ENCODE assay signal across 8 cellular contexts in the genomic region with DNA sequence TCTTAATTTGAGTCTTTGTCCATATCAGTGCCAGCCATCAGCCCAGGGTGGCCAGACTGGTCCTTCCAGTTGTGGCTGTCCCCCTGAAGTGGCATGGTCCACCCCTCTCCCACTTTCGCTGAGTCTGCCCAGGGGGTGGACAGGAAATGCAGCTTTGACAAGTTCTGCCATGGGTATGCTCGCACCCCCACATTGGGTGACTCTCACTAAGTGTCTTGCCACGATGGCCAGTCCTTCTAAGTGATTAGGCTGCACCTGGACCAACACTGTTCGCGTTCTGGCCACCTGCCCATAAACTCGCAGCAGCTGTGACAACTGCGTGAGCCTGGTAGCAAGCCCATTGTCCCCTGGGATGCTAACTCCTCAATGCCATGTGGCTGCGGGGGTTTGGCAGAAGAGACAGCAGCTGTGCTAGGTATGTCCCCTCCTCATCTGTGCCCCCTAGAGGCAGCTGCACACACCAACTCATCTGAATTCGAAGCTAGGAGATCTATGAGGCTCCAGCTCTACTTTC. TPM values are rescaled to one million over a fixed set of nuclear protein-coding genes. Genes with fewer than 3 reads are reported as not detected.
DNase-seq lines count a peak whose midpoint lies in the region; ATAC-seq, FAIRE-seq and TF ChIP-seq lines count a peak whose summit lies in the region.

No MANE protein-coding gene starts in this region.

- H3K9me3 Mint-ChIP-seq in activated CD8-positive, alpha-beta T cell treated with anti-CD3 and anti-CD28 coated beads for 36 hours = no peaks in the 10 kb centered on the region
- no peaks in the 10 kb centered on the region for H3K9me3 Mint-ChIP-seq in activated CD8-positive, alpha-beta T cell treated with anti-CD3 and anti-CD28 coated beads, Interleukin-2, amount 10 ng/mL, durations not matched to agents 7 days and 5 days (ENCODE audit: insufficient read depth)

- H3K27me3 Mint-ChIP-seq in activated CD8-positive, alpha-beta T cell treated with anti-CD3 and anti-CD28 coated beads for 36 hours = peaks cover 10% of the 10 kb centered on the region
- no peaks in the 10 kb centered on the region for H3K27me3 Mint-ChIP-seq in activated CD8-positive, alpha-beta T cell treated with anti-CD3 and anti-CD28 coated beads, Interleukin-2, amount 10 ng/mL, durations not matched to agents 7 days and 5 days (ENCODE audit: low read depth)

- no peaks in the 10 kb centered on the region for H3K4me1 Mint-ChIP-seq in activated CD8-positive, alpha-beta T cell treated with anti-CD3 and anti-CD28 coated beads for 36 hours (ENCODE audit: low read depth)
- H3K4me1 Mint-ChIP-seq in activated CD8-positive, alpha-beta T cell treated with anti-CD3 and anti-CD28 coated beads, Interleukin-2, amount 10 ng/mL, durations not matched to agents 7 days and 5 days (ENCODE audit: low read depth) = no peaks in the 10 kb centered on the region

- H3K4me3 Mint-ChIP-seq in activated CD8-positive, alpha-beta T cell treated with anti-CD3 and anti-CD28 coated beads for 36 hours = no peak overlapping the region
- no peak overlapping the region for H3K4me3 Mint-ChIP-seq in activated CD8-positive, alpha-beta T cell treated with anti-CD3 and anti-CD28 coated beads, Interleukin-2, amount 10 ng/mL, durations not matched to agents 7 days and 5 days

- 21 to 57% (median 32%) methylated on average over 9 of the region's 9 CpGs for WGBS in small intestine, 3 donors

- peaks cover 0 to 3% of the 10 kb centered on the region in 2 donors for H3K4me1 ChIP-seq in small intestine (ENCODE audit: control insufficient read depth in 2 of 2, insufficient read depth in 1 of 2, low read depth in 1 of 2, low read length in 1 of 2)

- no peak overlapping the region for H3K27ac ChIP-seq in small intestine (ENCODE audit: low read depth in 1 of 2, low read length in 1 of 2)

- intact Hi-C loops in activated CD8-positive, alpha-beta T cell treated with anti-CD3 and anti-CD28 coated beads for 36 hours (cut with micrococcal nuclease) = no loop called here

- CTCF ChIA-PET in activated CD8-positive, alpha-beta T cell treated with anti-CD3 and anti-CD28 coated beads for 36 hours (lab: Charles Lee) = no interaction called here
- CTCF ChIA-PET in activated CD8-positive, alpha-beta T cell treated with anti-CD3 and anti-CD28 coated beads, Interleukin-2, amount 10 ng/mL, durations not matched to agents 7 days and 5 days (lab: Charles Lee) = no interaction called here

- H3K4me3 ChIP-seq in epithelial cell of proximal tubule (ENCODE audit: low read depth, low read length) (no peak overlapping the region), small intestine (ENCODE audit: low read depth in 1 of 2, low read length in 2 of 2) (no peak overlapping the region)

- H3K36me3 ChIP-seq in small intestine (ENCODE audit: control insufficient read depth in 2 of 2, insufficient read depth in 2 of 2, low read length in 2 of 2) = no peaks in the 10 kb centered on the region

- POLR2A ChIA-PET in activated CD8-positive, alpha-beta T cell treated with anti-CD3 and anti-CD28 coated beads for 36 hours (lab: Charles Lee) = no interaction called here
- POLR2A ChIA-PET in activated CD8-positive, alpha-beta T cell treated with anti-CD3 and anti-CD28 coated beads, Interleukin-2, amount 10 ng/mL, durations not matched to agents 7 days and 5 days (lab: Charles Lee) = no interaction called here

- peak; percentile 8 for TF ChIP-seq CTCF in activated CD8-positive, alpha-beta T cell treated with anti-CD3 and anti-CD28 coated beads for 36 hours (IDR thresholded peaks at IDR 0.05)
- peak; percentile 57 for TF ChIP-seq CTCF in epithelial cell of proximal tubule (conservative IDR thresholded peaks at IDR 0.05; ENCODE audit: low read depth, low read length)

- H3K27ac Mint-ChIP-seq in activated CD8-positive, alpha-beta T cell treated with anti-CD3 and anti-CD28 coated beads for 36 hours = no peak overlapping the region
- no peak overlapping the region for H3K27ac Mint-ChIP-seq in activated CD8-positive, alpha-beta T cell treated with anti-CD3 and anti-CD28 coated beads, Interleukin-2, amount 10 ng/mL, durations not matched to agents 7 days and 5 days

- no peak for DNase-seq in activated CD8-positive, alpha-beta T cell treated with anti-CD3 and anti-CD28 coated beads for 36 hours
- no peak for DNase-seq in activated CD8-positive, alpha-beta T cell treated with anti-CD3 and anti-CD28 coated beads, Interleukin-2, amount 10 ng/mL, durations not matched to agents 7 days and 5 days
- DNase-seq in NCI-H510A treated with DMSO at 0.1 percent for 48 hours (lab: John Stamatoyannopoulos, UW) (peak; percentile 95), epithelial cell of proximal tubule (ENCODE audit: low read depth) (no peak), small intestine (peak; percentile 26), NCI-H2227 treated with DMSO at 0.1 percent for 48 hours (lab: John Stamatoyannopoulos, UW) (no peak)

- FAIRE-seq in small intestine (lab: Jason Lieb, UNC) = no peak

- no peak for ATAC-seq in activated CD8-positive, alpha-beta T cell treated with anti-CD3 and anti-CD28 coated beads for 36 hours
- no peak for ATAC-seq in activated CD8-positive, alpha-beta T cell treated with anti-CD3 and anti-CD28 coated beads, Interleukin-2, amount 10 ng/mL, durations not matched to agents 7 days and 5 days
- ATAC-seq in HG03135 (IDR thresholded peaks at IDR 0.05; ENCODE audit: unreplicated experiment) (peak; percentile 67), GM21737 (IDR thresholded peaks at IDR 0.05; ENCODE audit: unreplicated experiment) (no peak)

- no peaks in the 10 kb centered on the region for H3K9me3 ChIP-seq in small intestine (ENCODE audit: control insufficient read depth, low read depth)

- no peaks in the 10 kb centered on the region for H3K27me3 ChIP-seq in small intestine (ENCODE audit: control insufficient read depth in 2 of 2, insufficient read depth in 2 of 2, low read length in 2 of 2)

- H3K36me3 Mint-ChIP-seq in activated CD8-positive, alpha-beta T cell treated with anti-CD3 and anti-CD28 coated beads for 36 hours (ENCODE audit: low read depth) = no peaks in the 10 kb centered on the region
- no peaks in the 10 kb centered on the region for H3K36me3 Mint-ChIP-seq in activated CD8-positive, alpha-beta T cell treated with anti-CD3 and anti-CD28 coated beads, Interleukin-2, amount 10 ng/mL, durations not matched to agents 7 days and 5 days (ENCODE audit: low read depth)

RNA-seq across cellular contexts. Expression of a gene that starts 10.0 kb away (rescaled TPM):
- total RNA-seq in activated CD8-positive, alpha-beta T cell treated with anti-CD3 and anti-CD28 coated beads for 36 hours = not detected
- not detected for total RNA-seq in activated CD8-positive, alpha-beta T cell treated with anti-CD3 and anti-CD28 coated beads, Interleukin-2, amount 10 ng/mL, durations not matched to agents 7 days and 5 days
- total RNA-seq in epithelial cell of proximal tubule = 2.6 and 3.3 TPM in 2 replicates
- 10 to 100 TPM in 1 of 3 donors, 1 to 10 TPM in 2; 6.4 to 11.1 (median 7.2) TPM for polyA plus RNA-seq in small intestine

Comparison
In these comparisons a context has a peak if more than half of its experiments do, and no peak if none do; other contexts are left out.
1. DNase-seq: peak in NCI-H510A treated with DMSO at 0.1 percent for 48 hours (single experiment) and small intestine (single experiment); none in activated CD8-positive, alpha-beta T cell treated with anti-CD3 and anti-CD28 coated beads for 36 hours (single experiment), activated CD8-positive, alpha-beta T cell treated with anti-CD3 and anti-CD28 coated beads, Interleukin-2, amount 10 ng/mL, durations not matched to agents 7 days and 5 days (single experiment), epithelial cell of proximal tubule (single experiment) and NCI-H2227 treated with DMSO at 0.1 percent for 48 hours (single experiment).